Comparison of ENCODE assay signal across 13 cellular contexts in genomic region chr2:38713311-38713710, GRCh38.
"Had no signal": no experiment of that assay in that cellular context is flagged by ENCODE, and none has a peak within 500 bp of the region (broad histone marks: within the 10 kb centered on the region; RNA-seq: fewer than 3 reads in every experiment).

No MANE protein-coding gene starts in this region.

- H3K4me2 ChIP-seq: hepatocyte, SK-N-SH had no signal

- H3K27ac ChIP-seq: hepatocyte, testis had no signal

- H3K4me3 Mint-ChIP-seq: activated naive CD4-positive, alpha-beta T cell treated with anti-CD3 and anti-CD28 coated beads for 36 hours; neural crest cell; stimulated activated naive CD8-positive, alpha-beta T cell treated with anti-CD3 and anti-CD28 coated beads, Interleukin-15, amount 100 ng/mL, for 72 hours had no signal

- H3K27me3 ChIP-seq: hepatocyte, testis had no signal

- H3K4me1 ChIP-seq: testis had no signal

- H3K9me3 ChIP-seq: SK-N-SH, testis had no signal

- H3K4me3 ChIP-seq: hepatocyte, testis had no signal

- H3K9ac ChIP-seq: SK-N-SH had no signal

- H3K27me3 Mint-ChIP-seq: stimulated activated naive CD8-positive, alpha-beta T cell treated with anti-CD3 and anti-CD28 coated beads, Interleukin-15, amount 100 ng/mL, for 72 hours had no signal

- H2AFZ ChIP-seq: hepatocyte had no signal

- FAIRE-seq: kidney had no signal

- H3K79me2 ChIP-seq: hepatocyte had no signal

- DNase-seq: activated naive CD4-positive, alpha-beta T cell treated with anti-CD3 and anti-CD28 coated beads for 36 hours; activated T-cell treated with anti-CD3 and anti-CD28 coated beads for 4 hours; central memory CD4-positive, alpha-beta T cell; cortex of kidney; erythroblast; kidney; SK-N-SH; stimulated activated CD4-positive, alpha-beta T cell treated with anti-CD3 and anti-CD28 coated beads, Interleukin-2, amount 100 ng/mL, for 24 hours; stimulated activated naive CD8-positive, alpha-beta T cell treated with anti-CD3 and anti-CD28 coated beads, Interleukin-15, amount 100 ng/mL, for 72 hours; testis had no signal

- ATAC-seq: sciatic nerve; stimulated activated naive CD8-positive, alpha-beta T cell treated with anti-CD3 and anti-CD28 coated beads, Interleukin-15, amount 100 ng/mL, for 72 hours had no signal

- H3K4me1 Mint-ChIP-seq: neural crest cell had no signal
